Comparison of ENCODE assay signal across 14 cellular contexts in genomic region chr21:45871616-45872236, GRCh38.
"Had no signal": no experiment of that assay in that cellular context is flagged by ENCODE, and none has a peak within 500 bp of the region (broad histone marks: within the 10 kb centered on the region; RNA-seq: fewer than 3 reads in every experiment).

No MANE protein-coding gene starts in this region.

- H3K4me1 ChIP-seq: body of pancreas, psoas muscle, right lobe of liver had no signal

- H3K9me3 ChIP-seq: body of pancreas, psoas muscle, right lobe of liver, uterus had no signal

- DNase-seq: activated CD8-positive, alpha-beta memory T cell treated with anti-CD3 and anti-CD28 coated beads for 24 hours; caudate nucleus; foreskin fibroblast; hippocampal formation; left colon; stimulated activated naive B cell treated with anti-CD40 and anti-IgM and Interleukin-4, amounts not matched to agents 10 μg/mL and 1 μg/mL and 100 μg/mL, for 72 hours; uterus had no signal

- H3K27me3 ChIP-seq: body of pancreas, right lobe of liver, uterus had no signal

- H3K27ac ChIP-seq: body of pancreas, dorsolateral prefrontal cortex, epithelial cell of prostate, psoas muscle, right lobe of liver, uterus had no signal

- H3K36me3 ChIP-seq: right lobe of liver, uterus had no signal

- H3K4me3 ChIP-seq: body of pancreas, dorsolateral prefrontal cortex, lung, psoas muscle, right lobe of liver, uterus had no signal

- H3K9me3 Mint-ChIP-seq: neural crest cell; stimulated activated naive B cell treated with anti-CD40 and anti-IgM and Interleukin-4, amounts not matched to agents 10 μg/mL and 1 μg/mL and 100 μg/mL, for 72 hours had no signal

- H3K4me3 Mint-ChIP-seq: neural crest cell; stimulated activated naive B cell treated with anti-CD40 and anti-IgM and Interleukin-4, amounts not matched to agents 10 μg/mL and 1 μg/mL and 100 μg/mL, for 72 hours had no signal

- H3K4me1 Mint-ChIP-seq: stimulated activated naive B cell treated with anti-CD40 and anti-IgM and Interleukin-4, amounts not matched to agents 10 μg/mL and 1 μg/mL and 100 μg/mL, for 72 hours had no signal

- H3K27ac Mint-ChIP-seq: stimulated activated naive B cell treated with anti-CD40 and anti-IgM and Interleukin-4, amounts not matched to agents 10 μg/mL and 1 μg/mL and 100 μg/mL, for 72 hours had no signal

- H3K36me3 Mint-ChIP-seq: stimulated activated naive B cell treated with anti-CD40 and anti-IgM and Interleukin-4, amounts not matched to agents 10 μg/mL and 1 μg/mL and 100 μg/mL, for 72 hours had no signal
